Comparison of ENCODE assay signal across 8 cellular contexts in genomic region chr15:78540135-78540954, GRCh38. TPM values are rescaled to one million over a fixed set of nuclear protein-coding genes. Genes with fewer than 3 reads are reported as not detected.
DNase-seq lines count a peak whose midpoint lies in the region; ATAC-seq and TF ChIP-seq lines count a peak whose summit lies in the region.

Gene PSMA4, plus strand, starts transcription at chr15:78540444. Its CDS starts 1,484 bp downstream, at chr15:78541928.

- DNase-seq in AG09309 (ENCODE audit: low read depth): peak; percentile 27
- DNase-seq in NCI-H446 (lab: John Stamatoyannopoulos, UW): peak; percentile 65 to 89
- DNase-seq in activated CD4-positive, CD25-positive, alpha-beta regulatory T cell treated with anti-CD3 and anti-CD28 coated beads, Interleukin-2, amount 50 U/mL, for 72 hours: peak; percentile 96
- DNase-seq in cerebellar cortex (ENCODE audit: low spot score): peak; percentile 87
- no peak for DNase-seq in kidney epithelial cell (ENCODE audit: low read depth)
- DNase-seq in stimulated activated CD4-positive, alpha-beta T cell treated with anti-CD3 and anti-CD28 coated beads, Interleukin-15, amount 100 ng/mL, for 48 hours (ENCODE audit: low read depth in 2 of 2): peak; percentile 90 to 91

- H3K4me3 ChIP-seq in AG09309 (ENCODE audit: control insufficient read depth, low read depth, low read length): peak within 1 kb of the TSS; percentile 75
- H3K4me3 ChIP-seq in kidney epithelial cell (ENCODE audit: low read depth, low read length): peak within 1 kb of the TSS; percentile 65

- in situ Hi-C loops in GM18951 (cut with MboI; ENCODE audit: low sequenced_read_pairs, unreplicated experiment): no loop called here

- peak; percentile 97 for TF ChIP-seq POLR2A in GM18951 (IDR thresholded peaks at IDR 0.05; ENCODE audit: extremely low read depth, insufficient read depth, insufficient read length)

- TF ChIP-seq CTCF in AG09309 (IDR thresholded peaks at IDR 0.05; ENCODE audit: control insufficient read depth, insufficient read depth, low read depth, low read length, missing control alignments) (no peak), kidney epithelial cell (IDR thresholded peaks at IDR 0.05; ENCODE audit: insufficient read depth, low read length, poor library complexity, severe bottlenecking) (peak; percentile 29)

- no peaks in the 10 kb centered on the region for H3K36me3 ChIP-seq in kidney epithelial cell (ENCODE audit: control insufficient read depth, insufficient read depth, low read length)

- H3K27me3 ChIP-seq in kidney epithelial cell (ENCODE audit: control insufficient read depth, insufficient read depth, low read length): no peaks in the 10 kb centered on the region

- ATAC-seq in HG03175 (IDR thresholded peaks at IDR 0.05; ENCODE audit: unreplicated experiment): peak; percentile 78

RNA-seq across cellular contexts. Expression of gene PSMA4, which starts in this region (rescaled TPM):
- total RNA-seq in kidney epithelial cell: 209 and 243 TPM in 2 replicates
